ENCODE assay signal across 8 cellular contexts in genomic region chr6:163413054-163413344, GRCh38. TPM values are rescaled to one million over a fixed set of nuclear protein-coding genes. Genes with fewer than 3 reads are reported as not detected.
DNase-seq lines count a peak whose midpoint lies in the region; ATAC-seq and TF ChIP-seq lines count a peak whose summit lies in the region.

No MANE protein-coding gene starts in this region.

- ATAC-seq in thoracic aorta (ENCODE audit: insufficient number of reproducible peaks, low FRiP score, low read depth), result no peak

- no peaks in the 10 kb centered on the region for H3K9me3 Mint-ChIP-seq in activated CD4-positive, alpha-beta T cell treated with anti-CD3 and anti-CD28 coated beads, Interleukin-2, amount 10 ng/mL, durations not matched to agents 24 days and 14 days
- H3K9me3 Mint-ChIP-seq in activated naive CD8-positive, alpha-beta T cell treated with anti-CD3 and anti-CD28 coated beads for 36 hours, result no peaks in the 10 kb centered on the region

- H3K27ac ChIP-seq in thoracic aorta, result peak overlapping the region; percentile 98
- H3K27ac ChIP-seq in Karpas-422 (ENCODE audit: low read length), result no peak overlapping the region

- peak overlapping the region; percentile 85 for H3K4me3 Mint-ChIP-seq in activated CD4-positive, alpha-beta T cell treated with anti-CD3 and anti-CD28 coated beads, Interleukin-2, amount 10 ng/mL, durations not matched to agents 24 days and 14 days
- H3K4me3 Mint-ChIP-seq in activated naive CD8-positive, alpha-beta T cell treated with anti-CD3 and anti-CD28 coated beads for 36 hours, result peak overlapping the region; percentile 83

- H2AFZ ChIP-seq in Karpas-422 (ENCODE audit: low read length), result no peak overlapping the region

- H3K4me1 Mint-ChIP-seq in activated CD4-positive, alpha-beta T cell treated with anti-CD3 and anti-CD28 coated beads, Interleukin-2, amount 10 ng/mL, durations not matched to agents 24 days and 14 days, result peaks cover 19% of the 10 kb centered on the region
- H3K4me1 Mint-ChIP-seq in activated naive CD8-positive, alpha-beta T cell treated with anti-CD3 and anti-CD28 coated beads for 36 hours, result peaks cover 23% of the 10 kb centered on the region

- DNase-seq in activated CD4-positive, alpha-beta T cell treated with anti-CD3 and anti-CD28 coated beads, Interleukin-2, amount 10 ng/mL, durations not matched to agents 24 days and 14 days, result no peak
- DNase-seq in activated CD4-positive, alpha-beta T cell treated with anti-CD3 and anti-CD28 coated beads, Interleukin-2, amount 50 U/mL, for 48 hours, result no peak
- DNase-seq in activated naive CD8-positive, alpha-beta T cell treated with anti-CD3 and anti-CD28 coated beads for 36 hours, result no peak
- DNase-seq in kidney epithelial cell (ENCODE audit: low read depth), result no peak
- DNase-seq in thoracic aorta (ENCODE audit: low spot score), result no peak
- no peak for DNase-seq in dermis blood vessel endothelial cell
- no peak for DNase-seq in SK-N-DZ (ENCODE audit: low spot score)
- DNase-seq in Karpas-422, result no peak

- no peaks in the 10 kb centered on the region for H3K9me2 ChIP-seq in Karpas-422 (replicated peaks; ENCODE audit: insufficient read depth, low read length)

- H3K27me3 ChIP-seq in kidney epithelial cell (ENCODE audit: control insufficient read depth, insufficient read depth, low read length) (no peaks in the 10 kb centered on the region), thoracic aorta (replicated peaks; ENCODE audit: insufficient read depth) (no peaks in the 10 kb centered on the region), Karpas-422 (ENCODE audit: low read length) (no peaks in the 10 kb centered on the region)

- H3K4me1 ChIP-seq in thoracic aorta (ENCODE audit: control insufficient read depth in 1 of 2, low read depth in 2 of 2) (peaks cover 4 to 16% of the 10 kb centered on the region in 2 donors), Karpas-422 (ENCODE audit: low read length) (no peaks in the 10 kb centered on the region)

- no peaks in the 10 kb centered on the region for H4K20me1 ChIP-seq in Karpas-422 (ENCODE audit: insufficient read depth, low read depth, low read length)

- intact Hi-C loops in activated CD4-positive, alpha-beta T cell treated with anti-CD3 and anti-CD28 coated beads, Interleukin-2, amount 10 ng/mL, durations not matched to agents 24 days and 14 days (cut with micrococcal nuclease), result no loop called here

- H3K36me3 Mint-ChIP-seq in activated CD4-positive, alpha-beta T cell treated with anti-CD3 and anti-CD28 coated beads, Interleukin-2, amount 10 ng/mL, durations not matched to agents 24 days and 14 days (ENCODE audit: low read depth), result no peaks in the 10 kb centered on the region
- H3K36me3 Mint-ChIP-seq in activated naive CD8-positive, alpha-beta T cell treated with anti-CD3 and anti-CD28 coated beads for 36 hours, result peaks cover 8% of the 10 kb centered on the region

- H3K4me3 ChIP-seq in kidney epithelial cell (ENCODE audit: low read depth, low read length), result peak overlapping the region; percentile 97
- peak overlapping the region; percentile 78 for H3K4me3 ChIP-seq in thoracic aorta
- H3K4me3 ChIP-seq in Karpas-422 (ENCODE audit: low read length), result no peak overlapping the region

- H3K9me3 ChIP-seq in thoracic aorta, result no peaks in the 10 kb centered on the region
- peaks cover 12% of the 10 kb centered on the region; the same call in 1 of the 2 replicates for H3K9me3 ChIP-seq in Karpas-422 (ENCODE audit: low read length)

- no peaks in the 10 kb centered on the region for H3K36me3 ChIP-seq in kidney epithelial cell (ENCODE audit: control insufficient read depth, insufficient read depth, low read length)
- no peaks in the 10 kb centered on the region for H3K36me3 ChIP-seq in thoracic aorta
- no peaks in the 10 kb centered on the region for H3K36me3 ChIP-seq in Karpas-422 (ENCODE audit: insufficient read depth, low read length)

- H3K4me2 ChIP-seq in Karpas-422 (ENCODE audit: low read depth, low read length, poor library complexity, severe bottlenecking), result no peak overlapping the region

- no peak overlapping the region for H3K9ac ChIP-seq in Karpas-422 (ENCODE audit: low read length)

- H3K79me2 ChIP-seq in Karpas-422 (ENCODE audit: low read length), result no peaks in the 10 kb centered on the region

- peaks cover 11% of the 10 kb centered on the region for H3K27me3 Mint-ChIP-seq in activated CD4-positive, alpha-beta T cell treated with anti-CD3 and anti-CD28 coated beads, Interleukin-2, amount 10 ng/mL, durations not matched to agents 24 days and 14 days
- no peaks in the 10 kb centered on the region for H3K27me3 Mint-ChIP-seq in activated naive CD8-positive, alpha-beta T cell treated with anti-CD3 and anti-CD28 coated beads for 36 hours

- TF ChIP-seq CTCF in kidney epithelial cell (IDR thresholded peaks at IDR 0.05; ENCODE audit: insufficient read depth, low read length, poor library complexity, severe bottlenecking), result no peak
- TF ChIP-seq CTCF in thoracic aorta (IDR thresholded peaks at IDR 0.05), result no peak

- peak overlapping the region; percentile 56 for H3K27ac Mint-ChIP-seq in activated CD4-positive, alpha-beta T cell treated with anti-CD3 and anti-CD28 coated beads, Interleukin-2, amount 10 ng/mL, durations not matched to agents 24 days and 14 days
- peak overlapping the region; percentile 76 for H3K27ac Mint-ChIP-seq in activated naive CD8-positive, alpha-beta T cell treated with anti-CD3 and anti-CD28 coated beads for 36 hours

RNA-seq across cellular contexts. Expression of gene QKI, which starts 1.5 kb away (rescaled TPM):
- 69.3 and 79.7 TPM in 2 replicates for total RNA-seq in activated CD4-positive, alpha-beta T cell treated with anti-CD3 and anti-CD28 coated beads, Interleukin-2, amount 10 ng/mL, durations not matched to agents 24 days and 14 days
- total RNA-seq in activated naive CD8-positive, alpha-beta T cell treated with anti-CD3 and anti-CD28 coated beads for 36 hours, result 10 to 100 TPM; 58.0 to 59.7 TPM
- total RNA-seq in kidney epithelial cell (173 and 189 TPM in 2 replicates), thoracic aorta (100 to 1,000 TPM; 127 to 192 TPM), dermis blood vessel endothelial cell (307 and 356 TPM in 2 replicates)
- 42.2 and 62.3 TPM in 2 replicates for polyA plus RNA-seq in SK-N-DZ (2014; cell fraction: cytosol; rRNA removed)
- polyA plus RNA-seq in SK-N-DZ (2014; cell fraction: nucleus; rRNA removed), result 20.7 and 39.8 TPM in 2 replicates
- 0.04 TPM in 1 of 2 replicates, not detected in the other for total RNA-seq in Karpas-422 (2014; rRNA removed; shearing (Covaris generic); ENCODE audit: low replicate concordance)

Comparison
In these comparisons a context has a peak if more than half of its experiments do, and no peak if none do; other contexts are left out.
1. RNA of gene QKI, which starts 1.5 kb away (total RNA-seq): 307 to 356 TPM in dermis blood vessel endothelial cell, 127 to 192 TPM in thoracic aorta, 173 to 189 TPM in kidney epithelial cell, 69.3 to 79.7 TPM in activated CD4-positive, alpha-beta T cell treated with anti-CD3 and anti-CD28 coated beads, Interleukin-2, amount 10 ng/mL, durations not matched to agents 24 days and 14 days and 58.0 to 59.7 TPM in activated naive CD8-positive, alpha-beta T cell treated with anti-CD3 and anti-CD28 coated beads for 36 hours; 0.04 TPM in Karpas-422; every median in the first group is over 10 times any median in the second.